Comparison of ENCODE assay signal across 9 cellular contexts in the genomic region with DNA sequence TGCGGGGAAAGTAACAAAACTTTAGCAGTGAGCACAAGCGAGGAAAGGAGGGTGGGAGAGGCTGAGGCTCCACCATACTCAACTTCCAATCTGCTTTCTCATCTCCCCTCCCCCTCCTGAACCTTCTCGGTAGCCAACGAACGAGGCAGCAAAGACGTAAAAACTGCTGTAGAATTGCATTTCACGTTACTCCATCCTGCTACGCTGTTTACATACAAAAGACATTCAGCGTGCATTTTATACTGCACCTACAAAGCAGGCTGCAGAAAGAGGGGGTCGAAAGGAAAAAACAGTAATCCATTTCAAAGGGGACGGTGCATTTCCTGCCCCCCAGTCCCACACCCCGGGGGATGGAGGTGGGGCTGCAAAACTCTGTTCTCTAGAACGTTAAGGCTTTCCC. TPM values are rescaled to one million over a fixed set of nuclear protein-coding genes. Genes with fewer than 3 reads are reported as not detected.
DNase-seq lines count a peak whose midpoint lies in the region; ATAC-seq, FAIRE-seq and TF ChIP-seq lines count a peak whose summit lies in the region.
"Had no signal": no experiment of that assay in that cellular context is flagged by ENCODE, and none has a peak within 500 bp of the region (broad histone marks: within the 10 kb centered on the region; RNA-seq: fewer than 3 reads in every experiment).

No MANE protein-coding gene starts in this region.

- no peaks in the 10 kb centered on the region for H3K36me3 Mint-ChIP-seq in astrocyte (ENCODE audit: low read depth, unreplicated experiment)
- no peaks in the 10 kb centered on the region for H3K36me3 Mint-ChIP-seq in CD4-positive, alpha-beta memory T cell

- CTCF ChIA-PET in CD4-positive, alpha-beta memory T cell (lab: Charles Lee; ENCODE audit: partially characterized antibody), result no interaction called here

- POLR2A ChIA-PET in CD4-positive, alpha-beta memory T cell (lab: Charles Lee; ENCODE audit: partially characterized antibody), result no interaction called here

- peak overlapping the region; percentile 87 for H2AFZ ChIP-seq in astrocyte (ENCODE audit: low read depth, low read length)

- H3K27ac ChIP-seq in astrocyte (ENCODE audit: low read depth, low read length) (peak overlapping the region; percentile 12), right cardiac atrium (ENCODE audit: low read length) (no peak overlapping the region), rectal smooth muscle tissue (ENCODE audit: low read depth, low read length) (no peak overlapping the region)
- no peak overlapping the region for H3K27ac ChIP-seq in CD4-positive, alpha-beta memory T cell (ENCODE audit: low read depth, low read length)

- H3K27me3 ChIP-seq in astrocyte (ENCODE audit: insufficient read depth, low read length) (peaks cover 10% of the 10 kb centered on the region), right cardiac atrium (ENCODE audit: control insufficient read depth, insufficient read depth) (no peaks in the 10 kb centered on the region), rectal smooth muscle tissue (ENCODE audit: control insufficient read depth, insufficient read depth, low read length) (no peaks in the 10 kb centered on the region)
- H3K27me3 ChIP-seq in CD4-positive, alpha-beta memory T cell (ENCODE audit: insufficient read depth, low read length), result peaks cover 5% of the 10 kb centered on the region

- H3K4me1 ChIP-seq in ES-I3 (ENCODE audit: insufficient read depth, low read length) (no peaks in the 10 kb centered on the region; the same call in 1 of the 2 replicates), astrocyte (ENCODE audit: insufficient read depth, low read length) (peaks cover 8% of the 10 kb centered on the region), right cardiac atrium (ENCODE audit: control insufficient read depth, insufficient read depth, low read length) (peaks cover 5% of the 10 kb centered on the region), rectal smooth muscle tissue (ENCODE audit: control insufficient read depth, insufficient read depth, low read length) (no peaks in the 10 kb centered on the region)
- no peaks in the 10 kb centered on the region for H3K4me1 ChIP-seq in CD4-positive, alpha-beta memory T cell (ENCODE audit: insufficient read depth, low read length)

- H3K9ac ChIP-seq in ES-I3 (ENCODE audit: low read depth, low read length) (peak overlapping the region; percentile 77; the same call in 1 of the 2 replicates), astrocyte (ENCODE audit: low read length) (peak overlapping the region; percentile 88), rectal smooth muscle tissue (ENCODE audit: low read length) (no peak overlapping the region)

- H4K20me1 ChIP-seq in astrocyte (ENCODE audit: insufficient read depth, low read length), result no peaks in the 10 kb centered on the region

- peaks cover 21% of the 10 kb centered on the region for H3K79me2 ChIP-seq in astrocyte (ENCODE audit: insufficient read depth, low read length)

- H3K27me3 Mint-ChIP-seq in astrocyte (ENCODE audit: low read depth, unreplicated experiment), result peaks cover 22% of the 10 kb centered on the region
- H3K27me3 Mint-ChIP-seq in CD4-positive, alpha-beta memory T cell, result peaks cover 14 to 28% of the 10 kb centered on the region in 2 donors

- peak; percentile 47 for DNase-seq in astrocyte (ENCODE audit: low read depth)
- no peak for DNase-seq in right cardiac atrium
- DNase-seq in CD4-positive, alpha-beta memory T cell, result no peak
- DNase-seq in T-helper 9 cell, result no peak
- DNase-seq in NCI-H345 (lab: John Stamatoyannopoulos, UW), result no peak
- DNase-seq: stimulated activated CD4-positive, alpha-beta T cell treated with anti-CD3 and anti-CD28 coated beads, Interleukin-4, amount 100 ng/mL, for 24 hours had no signal

- H3K9me3 Mint-ChIP-seq in astrocyte (ENCODE audit: unreplicated experiment), result no peaks in the 10 kb centered on the region
- H3K9me3 Mint-ChIP-seq in CD4-positive, alpha-beta memory T cell, result peaks cover 0 to 2% (median 0%) of the 10 kb centered on the region in 8 donors

- intact Hi-C loops in right cardiac atrium (cut with DNase I), result no loop called here
- intact Hi-C loops in CD4-positive, alpha-beta memory T cell (cut with micrococcal nuclease), result no loop called here

- ATAC-seq in right cardiac atrium, result no peak
- no peak for ATAC-seq in GM21619 (IDR thresholded peaks at IDR 0.05; ENCODE audit: unreplicated experiment)

- H3K4me3 Mint-ChIP-seq in astrocyte (ENCODE audit: unreplicated experiment), result peak overlapping the region; percentile 94
- H3K4me3 Mint-ChIP-seq in CD4-positive, alpha-beta memory T cell, result no peak overlapping the region

- peaks cover 3% of the 10 kb centered on the region for H3K4me1 Mint-ChIP-seq in astrocyte (ENCODE audit: low read depth, unreplicated experiment)
- peaks cover 0 to 14% (median 3%) of the 10 kb centered on the region in 4 donors for H3K4me1 Mint-ChIP-seq in CD4-positive, alpha-beta memory T cell

- no peak overlapping the region for H3K27ac Mint-ChIP-seq in astrocyte (ENCODE audit: unreplicated experiment)
- H3K27ac Mint-ChIP-seq in CD4-positive, alpha-beta memory T cell, result peak overlapping the region in 1 of 7 donors; percentile 34

- no peaks in the 10 kb centered on the region for H3K9me3 ChIP-seq in ES-I3 (ENCODE audit: control insufficient read depth, insufficient read depth, low read length)
- no peaks in the 10 kb centered on the region for H3K9me3 ChIP-seq in astrocyte (ENCODE audit: insufficient read depth, low read depth, low read length)
- no peaks in the 10 kb centered on the region for H3K9me3 ChIP-seq in right cardiac atrium (ENCODE audit: control insufficient read depth, low read length)
- no peaks in the 10 kb centered on the region for H3K9me3 ChIP-seq in CD4-positive, alpha-beta memory T cell (ENCODE audit: control insufficient read depth in 1 of 2, low read length in 2 of 2)

- WGBS in right cardiac atrium, result 7% methylated on average over 13 of the region's 13 CpGs

- H3K36me3 ChIP-seq in ES-I3 (ENCODE audit: insufficient read depth, low read length), result no peaks in the 10 kb centered on the region
- peaks cover under 1% of the 10 kb centered on the region for H3K36me3 ChIP-seq in astrocyte (ENCODE audit: insufficient read depth, low read length)
- H3K36me3 ChIP-seq in rectal smooth muscle tissue (ENCODE audit: control insufficient read depth, insufficient read depth, low read length), result no peaks in the 10 kb centered on the region
- H3K36me3 ChIP-seq in CD4-positive, alpha-beta memory T cell (ENCODE audit: insufficient read depth, low read length), result no peaks in the 10 kb centered on the region

- TF ChIP-seq CTCF in astrocyte (IDR thresholded peaks at IDR 0.05; ENCODE audit: insufficient read depth, low read depth, low read length), result no peak

- peak overlapping the region; percentile 78 for H3K4me3 ChIP-seq in astrocyte (ENCODE audit: insufficient read depth, low read depth, low read length)
- H3K4me3 ChIP-seq in right cardiac atrium (ENCODE audit: low read length), result peak overlapping the region; percentile 55
- H3K4me3 ChIP-seq in rectal smooth muscle tissue (ENCODE audit: low read length), result peak overlapping the region; percentile 64
- H3K4me3 ChIP-seq in CD4-positive, alpha-beta memory T cell (ENCODE audit: low read length in 2 of 2), result no peak overlapping the region

- FAIRE-seq in astrocyte (lab: Jason Lieb, UNC), result no peak

- H3K4me2 ChIP-seq in astrocyte (ENCODE audit: low read length), result peak overlapping the region; percentile 97

RNA-seq across cellular contexts. Expression of a gene that starts 1.1 kb away (rescaled TPM):
- total RNA-seq in astrocyte (146 and 155 TPM in 2 replicates), right cardiac atrium (100 to 1,000 TPM in 3 of 4 donors, 10 to 100 TPM in 1; 96.0 to 305 (median 164) TPM)
- polyA plus RNA-seq in right cardiac atrium, result 131 TPM
- total RNA-seq in CD4-positive, alpha-beta memory T cell, result not detected
- polyA plus RNA-seq in CD4-positive, alpha-beta memory T cell, result not detected

Comparison
In these comparisons a context has a peak if more than half of its experiments do, and no peak if none do; other contexts are left out.
1. H3K4me3 ChIP-seq: peak in astrocyte (single experiment), right cardiac atrium (single experiment) and rectal smooth muscle tissue (single experiment); none in CD4-positive, alpha-beta memory T cell (0 of 2).
2. RNA of a gene that starts 1.1 kb away (total RNA-seq): 96.0 to 305 TPM in right cardiac atrium and 146 to 155 TPM in astrocyte; not detected in CD4-positive, alpha-beta memory T cell; every median in the first group is over 10 times any median in the second.